In the genomic region with DNA sequence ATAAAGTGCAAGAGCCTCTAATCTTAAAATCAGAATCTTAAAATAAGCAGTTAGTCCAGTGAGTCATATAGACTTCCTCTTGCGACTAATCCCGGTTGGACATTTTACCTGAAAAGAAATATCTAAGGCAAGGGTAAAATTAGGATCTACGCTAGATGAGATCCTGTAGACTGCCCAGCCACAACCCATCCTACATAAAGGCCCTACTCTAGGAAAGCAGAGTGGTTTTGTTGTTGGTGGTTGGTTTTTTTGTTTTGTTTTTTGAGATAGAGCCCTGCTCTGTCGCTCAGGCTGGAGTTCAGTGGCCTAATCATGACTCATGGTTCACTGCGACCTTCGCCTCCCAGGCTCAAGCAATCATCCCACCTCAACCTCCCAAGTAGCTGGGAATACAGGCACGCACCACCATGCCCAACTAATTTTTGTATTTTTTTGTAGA, we compare ENCODE assay signal across 26 cellular contexts. TPM values are rescaled to one million over a fixed set of nuclear protein-coding genes. Genes with fewer than 3 reads are reported as not detected.
DNase-seq lines count a peak whose midpoint lies in the region; ATAC-seq and TF ChIP-seq lines count a peak whose summit lies in the region.
"Had no signal": no experiment of that assay in that cellular context is flagged by ENCODE, and none has a peak within 500 bp of the region (broad histone marks: within the 10 kb centered on the region; RNA-seq: fewer than 3 reads in every experiment).

No MANE protein-coding gene starts in this region.

- H3K27me3 ChIP-seq in Panc1 (ENCODE audit: control insufficient read depth, insufficient read depth, low read length) = no peaks in the 10 kb centered on the region
- H3K27me3 ChIP-seq: gastroesophageal sphincter, neutrophil, thyroid gland had no signal

- peaks cover 5% of the 10 kb centered on the region for H3K36me3 Mint-ChIP-seq in activated naive CD4-positive, alpha-beta T cell treated with anti-CD3 and anti-CD28 coated beads, Interleukin-2, amount 10 ng/mL, durations not matched to agents 7 days and 5 days

- H3K27ac Mint-ChIP-seq in activated naive CD4-positive, alpha-beta T cell treated with anti-CD3 and anti-CD28 coated beads, Interleukin-2, amount 10 ng/mL, durations not matched to agents 7 days and 5 days = no peak overlapping the region
- H3K27ac Mint-ChIP-seq: activated B cell treated with CpG ODN at 0.5 μM for 24 hours; activated CD4-positive, alpha-beta memory T cell treated with anti-CD3 and anti-CD28 coated beads for 36 hours; CD14-positive monocyte had no signal

- no peaks in the 10 kb centered on the region for H3K9me3 Mint-ChIP-seq in activated naive CD4-positive, alpha-beta T cell treated with anti-CD3 and anti-CD28 coated beads, Interleukin-2, amount 10 ng/mL, durations not matched to agents 7 days and 5 days
- H3K9me3 Mint-ChIP-seq: activated B cell treated with CpG ODN at 0.5 μM for 24 hours; activated CD4-positive, alpha-beta memory T cell treated with anti-CD3 and anti-CD28 coated beads for 36 hours; CD14-positive monocyte had no signal

- no peaks in the 10 kb centered on the region for H3K36me3 ChIP-seq in Panc1 (ENCODE audit: control insufficient read depth, insufficient read depth, low read length)
- H3K36me3 ChIP-seq: thyroid gland had no signal

- H3K4me3 ChIP-seq in Panc1 (ENCODE audit: low read depth in 2 of 2, low read length in 2 of 2) = no peak overlapping the region
- H3K4me3 ChIP-seq in fibroblast of villous mesenchyme (ENCODE audit: low read depth, low read length) = no peak overlapping the region
- H3K4me3 ChIP-seq: gastroesophageal sphincter, SK-N-MC, skin epidermis, thyroid gland had no signal

- BruUV-seq in Panc1 (replicated peaks; lab: Mats Ljungman, UMichigan) = no TSS peak

- peaks cover 2% of the 10 kb centered on the region for H3K4me1 ChIP-seq in Panc1 (ENCODE audit: control insufficient read depth, insufficient read depth, low read length)

- TF ChIP-seq CTCF in Panc1 (IDR thresholded peaks at IDR 0.05) (no peak), fibroblast of villous mesenchyme (IDR thresholded peaks at IDR 0.05; ENCODE audit: insufficient read depth, low read depth, low read length) (no peak)

- CTCF ChIA-PET in Panc1 (lab: Charles Lee) = no interaction called here
- CTCF ChIA-PET in activated naive CD4-positive, alpha-beta T cell treated with anti-CD3 and anti-CD28 coated beads, Interleukin-2, amount 10 ng/mL, durations not matched to agents 7 days and 5 days (lab: Charles Lee) = no interaction called here

- no peaks in the 10 kb centered on the region for H3K27me3 Mint-ChIP-seq in activated naive CD4-positive, alpha-beta T cell treated with anti-CD3 and anti-CD28 coated beads, Interleukin-2, amount 10 ng/mL, durations not matched to agents 7 days and 5 days
- H3K27me3 Mint-ChIP-seq: activated B cell treated with CpG ODN at 0.5 μM for 24 hours; activated CD4-positive, alpha-beta memory T cell treated with anti-CD3 and anti-CD28 coated beads for 36 hours had no signal

- H3K4me1 Mint-ChIP-seq in activated naive CD4-positive, alpha-beta T cell treated with anti-CD3 and anti-CD28 coated beads, Interleukin-2, amount 10 ng/mL, durations not matched to agents 7 days and 5 days = peaks cover 3% of the 10 kb centered on the region

- intact Hi-C loops in Panc1 (cut with micrococcal nuclease; ENCODE audit: unreplicated experiment) = no loop called here

- no peak overlapping the region for H3K4me3 Mint-ChIP-seq in activated naive CD4-positive, alpha-beta T cell treated with anti-CD3 and anti-CD28 coated beads, Interleukin-2, amount 10 ng/mL, durations not matched to agents 7 days and 5 days
- H3K4me3 Mint-ChIP-seq: activated B cell treated with CpG ODN at 0.5 μM for 24 hours; activated CD4-positive, alpha-beta memory T cell treated with anti-CD3 and anti-CD28 coated beads for 36 hours; CD14-positive monocyte had no signal

- DNase-seq in HCEC 1CT (peak; percentile 22), Panc1 (ENCODE audit: low read depth, low spot score) (no peak), fibroblast of villous mesenchyme (ENCODE audit: low read depth) (peak; percentile 38), H4 (ENCODE audit: low spot score) (no peak), activated gamma-delta T cell treated with Interleukin-2 at 50 U/mL for 16 hours (no peak)
- no peak for DNase-seq in activated naive CD4-positive, alpha-beta T cell treated with anti-CD3 and anti-CD28 coated beads, Interleukin-2, amount 10 ng/mL, durations not matched to agents 7 days and 5 days
- DNase-seq: activated B cell treated with CpG ODN at 0.5 μM for 24 hours; activated CD4-positive, alpha-beta memory T cell treated with anti-CD3 and anti-CD28 coated beads for 36 hours; activated T-cell treated with anti-CD3 and anti-CD28 coated beads for 4 hours; caudate nucleus; NCI-H1048; NCI-H2081 treated with DMSO at 0.1 percent for 48 hours; NCI-H446 treated with DMSO at 0.1 percent for 48 hours; stimulated activated CD4-positive, alpha-beta T cell treated with anti-CD3 and anti-CD28 coated beads, Interleukin-2, amount 100 ng/mL, for 48 hours; stimulated activated naive CD8-positive, alpha-beta T cell treated with anti-CD3 and anti-CD28 coated beads, Interleukin-15, Interleukin-2, amounts not matched to agents 100 U/mL and 50 U/mL, for 24 hours; thyroid gland had no signal

- no peak overlapping the region for H3K27ac ChIP-seq in Panc1 (ENCODE audit: low read length)
- H3K27ac ChIP-seq: epithelial cell of prostate, gastroesophageal sphincter, neutrophil, SK-N-MC, skin epidermis, thyroid gland had no signal

- ATAC-seq in Panc1 = peak; percentile 76
- ATAC-seq: gastroesophageal sphincter; stimulated activated naive CD8-positive, alpha-beta T cell treated with anti-CD3 and anti-CD28 coated beads, Interleukin-15, Interleukin-2, amounts not matched to agents 100 U/mL and 50 U/mL, for 24 hours had no signal

- POLR2A ChIA-PET in Panc1 (lab: Charles Lee) = no interaction called here

- no peaks in the 10 kb centered on the region for H3K9me3 ChIP-seq in Panc1 (ENCODE audit: control insufficient read depth, insufficient read depth, low read depth, low read length)
- H3K9me3 ChIP-seq: gastroesophageal sphincter, neutrophil, thyroid gland had no signal

- in situ Hi-C loops in Panc1 (cut with HindIII; ENCODE audit: low pct_unique_long_range_greater_than_20kb, low sequenced_read_pairs) = no loop called here

RNA-seq across cellular contexts. Expression of gene TSC1, which starts 6.9 kb away (rescaled TPM):
- total RNA-seq in Panc1 (2021; ENCODE audit: unreplicated experiment) = 27.4 TPM
- polyA plus RNA-seq in Panc1 (2012; ENCODE audit: insufficient read length) = 12.7 TPM
- 51.9 and 65.2 TPM in 2 replicates for total RNA-seq in fibroblast of villous mesenchyme
- 17.7 and 22.4 TPM in 2 replicates for total RNA-seq in H4 (2014; rRNA removed; shearing (Covaris generic))

RNA-seq across cellular contexts. Expression of gene GFI1B, which starts 41.0 kb away (rescaled TPM):
- total RNA-seq in Panc1 (2021; ENCODE audit: unreplicated experiment) (0.08 TPM), fibroblast of villous mesenchyme (under 0.01 and 0.32 TPM in 2 replicates)
- not detected for polyA plus RNA-seq in Panc1 (2012; ENCODE audit: insufficient read length)
- total RNA-seq in H4 (2014; rRNA removed; shearing (Covaris generic)) = 0.10 TPM in 1 of 2 replicates, not detected in the other
- total RNA-seq: activated CD4-positive, alpha-beta memory T cell treated with anti-CD3 and anti-CD28 coated beads for 36 hours; gastroesophageal sphincter; kidney epithelial cell; lung microvascular endothelial cell; pulmonary artery endothelial cell; T-helper 2 cell treated with Interferon-gamma antibody and Interleukin-4, amounts not matched to agents 100 ng/mL and 5 ng/mL, for 36 hours had no signal

RNA-seq across cellular contexts. Expression of gene SPACA9, which starts 58.8 kb away (rescaled TPM):
- total RNA-seq in Panc1 (2021; ENCODE audit: unreplicated experiment) (3.0 TPM), fibroblast of villous mesenchyme (2.2 and 2.6 TPM in 2 replicates)
- polyA plus RNA-seq in Panc1 (2012; ENCODE audit: insufficient read length) = 4.8 TPM
- total RNA-seq in H4 (2014; rRNA removed; shearing (Covaris generic)) = 2.9 and 3.3 TPM in 2 replicates

RNA-seq across cellular contexts. Expression of gene AK8, which starts 59.4 kb away (rescaled TPM):
- total RNA-seq in Panc1 (2021; ENCODE audit: unreplicated experiment) (0.39 TPM), fibroblast of villous mesenchyme (0.32 TPM in 1 of 2 replicates, not detected in the other)
- 0.73 TPM for polyA plus RNA-seq in Panc1 (2012; ENCODE audit: insufficient read length)
- 0.21 and 0.27 TPM in 2 replicates for total RNA-seq in H4 (2014; rRNA removed; shearing (Covaris generic))
- total RNA-seq: T-helper 2 cell treated with Interferon-gamma antibody and Interleukin-4, amounts not matched to agents 100 ng/mL and 5 ng/mL, for 36 hours had no signal

Comparison
In these comparisons a context has a peak if more than half of its experiments do, and no peak if none do; other contexts are left out.
1. DNase-seq: peak in HCEC 1CT (single experiment) and fibroblast of villous mesenchyme (single experiment); none in Panc1 (single experiment), H4 (single experiment), activated gamma-delta T cell treated with Interleukin-2 at 50 U/mL for 16 hours (single experiment) and activated naive CD4-positive, alpha-beta T cell treated with anti-CD3 and anti-CD28 coated beads, Interleukin-2, amount 10 ng/mL, durations not matched to agents 7 days and 5 days (single experiment).